Comparison of ENCODE assay signal across 1 cellular context in the genomic region with DNA sequence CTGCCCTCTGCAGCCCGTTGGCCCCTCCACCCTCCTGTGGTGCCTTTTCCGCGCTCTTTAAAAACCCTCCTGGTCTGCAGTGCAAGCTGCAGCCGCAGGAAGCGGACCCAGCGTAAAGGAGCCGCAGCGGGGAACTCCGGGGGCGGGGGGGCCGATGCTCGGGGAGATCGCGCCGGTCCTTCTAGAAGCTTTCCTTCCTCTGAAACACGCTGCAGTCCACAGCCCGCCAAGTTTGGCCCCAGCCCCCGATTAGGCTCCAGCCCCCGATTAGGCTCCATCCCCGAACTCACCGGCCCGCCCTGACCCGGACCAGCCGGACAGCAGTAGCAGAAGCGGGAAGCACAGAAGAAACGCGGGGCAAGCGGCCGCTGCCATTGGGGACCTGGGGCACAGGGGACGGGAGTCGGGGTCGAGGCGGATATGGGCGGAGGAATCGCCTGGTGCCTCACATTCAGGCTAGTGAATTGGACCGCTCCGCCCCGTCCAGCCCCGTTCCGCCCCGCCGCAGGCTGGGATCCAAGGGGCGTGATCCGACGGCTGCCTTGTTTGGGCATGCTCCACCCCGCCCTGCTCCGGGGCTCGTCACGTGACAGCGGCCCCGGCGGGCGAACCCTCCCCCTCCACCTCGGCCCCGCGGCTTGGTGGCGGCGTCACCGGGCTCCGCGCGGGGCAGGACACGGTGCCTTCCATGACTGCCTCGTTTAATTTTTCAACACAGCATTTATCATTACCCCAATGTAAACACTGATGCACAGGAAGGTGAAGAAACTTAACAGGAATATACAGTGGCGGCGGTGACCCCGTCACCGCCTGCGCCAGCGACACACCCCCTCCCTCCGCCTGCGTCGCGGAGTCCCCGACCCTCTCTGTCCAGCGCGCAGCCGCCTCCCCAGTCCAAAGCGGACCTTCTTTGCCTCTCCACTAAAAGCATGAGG.
TF ChIP-seq lines count a peak whose summit lies in the region.

No MANE protein-coding gene starts in this region.

TF ChIP-seq in GM12878, 131 proteins besides CTCF, POLR2A, EP300 and RAD21 (continued from another document and continues in another):
- TF ChIP-seq, protein P1, sequence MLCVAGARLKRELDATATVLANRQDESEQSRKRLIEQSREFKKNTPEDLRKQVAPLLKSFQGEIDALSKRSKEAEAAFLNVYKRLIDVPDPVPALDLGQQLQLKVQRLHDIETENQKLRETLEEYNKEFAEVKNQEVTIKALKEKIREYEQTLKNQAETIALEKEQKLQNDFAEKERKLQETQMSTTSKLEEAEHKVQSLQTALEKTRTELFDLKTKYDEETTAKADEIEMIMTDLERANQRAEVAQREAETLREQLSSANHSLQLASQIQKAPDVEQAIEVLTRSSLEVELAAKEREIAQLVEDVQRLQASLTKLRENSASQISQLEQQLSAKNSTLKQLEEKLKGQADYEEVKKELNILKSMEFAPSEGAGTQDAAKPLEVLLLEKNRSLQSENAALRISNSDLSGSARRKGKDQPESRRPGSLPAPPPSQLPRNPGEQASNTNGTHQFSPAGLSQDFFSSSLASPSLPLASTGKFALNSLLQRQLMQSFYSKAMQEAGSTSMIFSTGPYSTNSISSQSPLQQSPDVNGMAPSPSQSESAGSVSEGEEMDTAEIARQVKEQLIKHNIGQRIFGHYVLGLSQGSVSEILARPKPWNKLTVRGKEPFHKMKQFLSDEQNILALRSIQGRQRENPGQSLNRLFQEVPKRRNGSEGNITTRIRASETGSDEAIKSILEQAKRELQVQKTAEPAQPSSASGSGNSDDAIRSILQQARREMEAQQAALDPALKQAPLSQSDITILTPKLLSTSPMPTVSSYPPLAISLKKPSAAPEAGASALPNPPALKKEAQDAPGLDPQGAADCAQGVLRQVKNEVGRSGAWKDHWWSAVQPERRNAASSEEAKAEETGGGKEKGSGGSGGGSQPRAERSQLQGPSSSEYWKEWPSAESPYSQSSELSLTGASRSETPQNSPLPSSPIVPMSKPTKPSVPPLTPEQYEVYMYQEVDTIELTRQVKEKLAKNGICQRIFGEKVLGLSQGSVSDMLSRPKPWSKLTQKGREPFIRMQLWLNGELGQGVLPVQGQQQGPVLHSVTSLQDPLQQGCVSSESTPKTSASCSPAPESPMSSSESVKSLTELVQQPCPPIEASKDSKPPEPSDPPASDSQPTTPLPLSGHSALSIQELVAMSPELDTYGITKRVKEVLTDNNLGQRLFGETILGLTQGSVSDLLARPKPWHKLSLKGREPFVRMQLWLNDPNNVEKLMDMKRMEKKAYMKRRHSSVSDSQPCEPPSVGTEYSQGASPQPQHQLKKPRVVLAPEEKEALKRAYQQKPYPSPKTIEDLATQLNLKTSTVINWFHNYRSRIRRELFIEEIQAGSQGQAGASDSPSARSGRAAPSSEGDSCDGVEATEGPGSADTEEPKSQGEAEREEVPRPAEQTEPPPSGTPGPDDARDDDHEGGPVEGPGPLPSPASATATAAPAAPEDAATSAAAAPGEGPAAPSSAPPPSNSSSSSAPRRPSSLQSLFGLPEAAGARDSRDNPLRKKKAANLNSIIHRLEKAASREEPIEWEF (IDR thresholded peaks at IDR 0.05; ENCODE audit: insufficient replicate concordance, low read depth, low read length): no peak
- TF ChIP-seq KLF5 (IDR thresholded peaks at IDR 0.05; ENCODE audit: partially characterized antibody) (no peak), SREBF2 (IDR thresholded peaks at IDR 0.05; ENCODE audit: low read length) (no peak), NR2C2 (IDR thresholded peaks at IDR 0.05; ENCODE audit: borderline replicate concordance, control insufficient read depth, insufficient read length, low read depth) (no peak), ZNF217 (IDR thresholded peaks at IDR 0.05) (no peak), EED (IDR thresholded peaks at IDR 0.05; ENCODE audit: low read depth) (no peak; the same call in 1 of the 2 replicates), BHLHE40 (IDR thresholded peaks at IDR 0.05; ENCODE audit: borderline replicate concordance in 1 of 2, low read depth in 2 of 2, low read length in 1 of 2) (peak; percentile 73 to 94), ASH2L (IDR thresholded peaks at IDR 0.05; ENCODE audit: borderline replicate concordance, low read depth) (no peak), ZBED1 (IDR thresholded peaks at IDR 0.05; ENCODE audit: borderline replicate concordance) (no peak), NR2F1 (conservative IDR thresholded peaks at IDR 0.05) (no peak), SUPT20H (IDR thresholded peaks at IDR 0.05; ENCODE audit: borderline replicate concordance, control insufficient read depth, low read depth, low read length) (no peak), CHD4 (IDR thresholded peaks at IDR 0.05) (no peak), TCF3 (IDR thresholded peaks at IDR 0.05; ENCODE audit: borderline replicate concordance, insufficient read depth, low read depth, low read length) (no peak), MXI1 (IDR thresholded peaks at IDR 0.05; ENCODE audit: low read depth, low read length) (no peak), ETV6 (conservative IDR thresholded peaks at IDR 0.05 in 1 of 2, IDR thresholded peaks at IDR 0.05 in 1 of 2; ENCODE audit: borderline replicate concordance in 1 of 2, low read depth in 1 of 2) (no peak; a peak in 1 of 4 replicates), YY1 (IDR thresholded peaks at IDR 0.05; ENCODE audit: low read depth, low read length) (no peak), TCF12 (IDR thresholded peaks at IDR 0.05; ENCODE audit: low read depth, low read length) (no peak), RB1 (IDR thresholded peaks at IDR 0.05; ENCODE audit: borderline replicate concordance) (peak; percentile 65; the same call in 1 of the 2 replicates), ZNF24 (IDR thresholded peaks at IDR 0.05) (no peak), SMAD5 (IDR thresholded peaks at IDR 0.05; ENCODE audit: low read depth) (no peak), SIX5 (IDR thresholded peaks at IDR 0.05; ENCODE audit: low read depth, low read length, severe bottlenecking) (no peak)
- TF ChIP-seq, protein P2, sequence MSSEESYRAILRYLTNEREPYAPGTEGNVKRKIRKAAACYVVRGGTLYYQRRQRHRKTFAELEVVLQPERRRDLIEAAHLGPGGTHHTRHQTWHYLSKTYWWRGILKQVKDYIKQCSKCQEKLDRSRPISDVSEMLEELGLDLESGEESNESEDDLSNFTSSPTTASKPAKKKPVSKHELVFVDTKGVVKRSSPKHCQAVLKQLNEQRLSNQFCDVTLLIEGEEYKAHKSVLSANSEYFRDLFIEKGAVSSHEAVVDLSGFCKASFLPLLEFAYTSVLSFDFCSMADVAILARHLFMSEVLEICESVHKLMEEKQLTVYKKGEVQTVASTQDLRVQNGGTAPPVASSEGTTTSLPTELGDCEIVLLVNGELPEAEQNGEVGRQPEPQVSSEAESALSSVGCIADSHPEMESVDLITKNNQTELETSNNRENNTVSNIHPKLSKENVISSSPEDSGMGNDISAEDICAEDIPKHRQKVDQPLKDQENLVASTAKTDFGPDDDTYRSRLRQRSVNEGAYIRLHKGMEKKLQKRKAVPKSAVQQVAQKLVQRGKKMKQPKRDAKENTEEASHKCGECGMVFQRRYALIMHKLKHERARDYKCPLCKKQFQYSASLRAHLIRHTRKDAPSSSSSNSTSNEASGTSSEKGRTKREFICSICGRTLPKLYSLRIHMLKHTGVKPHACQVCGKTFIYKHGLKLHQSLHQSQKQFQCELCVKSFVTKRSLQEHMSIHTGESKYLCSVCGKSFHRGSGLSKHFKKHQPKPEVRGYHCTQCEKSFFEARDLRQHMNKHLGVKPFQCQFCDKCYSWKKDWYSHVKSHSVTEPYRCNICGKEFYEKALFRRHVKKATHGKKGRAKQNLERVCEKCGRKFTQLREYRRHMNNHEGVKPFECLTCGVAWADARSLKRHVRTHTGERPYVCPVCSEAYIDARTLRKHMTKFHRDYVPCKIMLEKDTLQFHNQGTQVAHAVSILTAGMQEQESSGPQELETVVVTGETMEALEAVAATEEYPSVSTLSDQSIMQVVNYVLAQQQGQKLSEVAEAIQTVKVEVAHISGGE (CRISPR knock-in tag; IDR thresholded peaks at IDR 0.05): no peak
- TF ChIP-seq, protein P3, sequence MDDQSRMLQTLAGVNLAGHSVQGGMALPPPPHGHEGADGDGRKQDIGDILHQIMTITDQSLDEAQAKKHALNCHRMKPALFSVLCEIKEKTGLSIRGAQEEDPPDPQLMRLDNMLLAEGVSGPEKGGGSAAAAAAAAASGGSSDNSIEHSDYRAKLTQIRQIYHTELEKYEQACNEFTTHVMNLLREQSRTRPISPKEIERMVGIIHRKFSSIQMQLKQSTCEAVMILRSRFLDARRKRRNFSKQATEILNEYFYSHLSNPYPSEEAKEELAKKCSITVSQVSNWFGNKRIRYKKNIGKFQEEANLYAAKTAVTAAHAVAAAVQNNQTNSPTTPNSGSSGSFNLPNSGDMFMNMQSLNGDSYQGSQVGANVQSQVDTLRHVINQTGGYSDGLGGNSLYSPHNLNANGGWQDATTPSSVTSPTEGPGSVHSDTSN (IDR thresholded peaks at IDR 0.05; ENCODE audit: insufficient replicate concordance, low read depth, low read length): no peak
- TF ChIP-seq, protein P4, sequence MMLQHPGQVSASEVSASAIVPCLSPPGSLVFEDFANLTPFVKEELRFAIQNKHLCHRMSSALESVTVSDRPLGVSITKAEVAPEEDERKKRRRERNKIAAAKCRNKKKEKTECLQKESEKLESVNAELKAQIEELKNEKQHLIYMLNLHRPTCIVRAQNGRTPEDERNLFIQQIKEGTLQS (IDR thresholded peaks at IDR 0.05; ENCODE audit: borderline replicate concordance, extremely low read depth, low read depth, low read length): peak; percentile 59; the same call in 1 of the 2 replicates
- TF ChIP-seq, protein P5, sequence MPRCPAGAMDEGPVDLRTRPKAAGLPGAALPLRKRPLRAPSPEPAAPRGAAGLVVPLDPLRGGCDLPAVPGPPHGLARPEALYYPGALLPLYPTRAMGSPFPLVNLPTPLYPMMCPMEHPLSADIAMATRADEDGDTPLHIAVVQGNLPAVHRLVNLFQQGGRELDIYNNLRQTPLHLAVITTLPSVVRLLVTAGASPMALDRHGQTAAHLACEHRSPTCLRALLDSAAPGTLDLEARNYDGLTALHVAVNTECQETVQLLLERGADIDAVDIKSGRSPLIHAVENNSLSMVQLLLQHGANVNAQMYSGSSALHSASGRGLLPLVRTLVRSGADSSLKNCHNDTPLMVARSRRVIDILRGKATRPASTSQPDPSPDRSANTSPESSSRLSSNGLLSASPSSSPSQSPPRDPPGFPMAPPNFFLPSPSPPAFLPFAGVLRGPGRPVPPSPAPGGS (IDR thresholded peaks at IDR 0.05; ENCODE audit: borderline replicate concordance, insufficient read depth, low read depth, low read length, poor library complexity, severe bottlenecking): no peak
- TF ChIP-seq, protein P6, sequence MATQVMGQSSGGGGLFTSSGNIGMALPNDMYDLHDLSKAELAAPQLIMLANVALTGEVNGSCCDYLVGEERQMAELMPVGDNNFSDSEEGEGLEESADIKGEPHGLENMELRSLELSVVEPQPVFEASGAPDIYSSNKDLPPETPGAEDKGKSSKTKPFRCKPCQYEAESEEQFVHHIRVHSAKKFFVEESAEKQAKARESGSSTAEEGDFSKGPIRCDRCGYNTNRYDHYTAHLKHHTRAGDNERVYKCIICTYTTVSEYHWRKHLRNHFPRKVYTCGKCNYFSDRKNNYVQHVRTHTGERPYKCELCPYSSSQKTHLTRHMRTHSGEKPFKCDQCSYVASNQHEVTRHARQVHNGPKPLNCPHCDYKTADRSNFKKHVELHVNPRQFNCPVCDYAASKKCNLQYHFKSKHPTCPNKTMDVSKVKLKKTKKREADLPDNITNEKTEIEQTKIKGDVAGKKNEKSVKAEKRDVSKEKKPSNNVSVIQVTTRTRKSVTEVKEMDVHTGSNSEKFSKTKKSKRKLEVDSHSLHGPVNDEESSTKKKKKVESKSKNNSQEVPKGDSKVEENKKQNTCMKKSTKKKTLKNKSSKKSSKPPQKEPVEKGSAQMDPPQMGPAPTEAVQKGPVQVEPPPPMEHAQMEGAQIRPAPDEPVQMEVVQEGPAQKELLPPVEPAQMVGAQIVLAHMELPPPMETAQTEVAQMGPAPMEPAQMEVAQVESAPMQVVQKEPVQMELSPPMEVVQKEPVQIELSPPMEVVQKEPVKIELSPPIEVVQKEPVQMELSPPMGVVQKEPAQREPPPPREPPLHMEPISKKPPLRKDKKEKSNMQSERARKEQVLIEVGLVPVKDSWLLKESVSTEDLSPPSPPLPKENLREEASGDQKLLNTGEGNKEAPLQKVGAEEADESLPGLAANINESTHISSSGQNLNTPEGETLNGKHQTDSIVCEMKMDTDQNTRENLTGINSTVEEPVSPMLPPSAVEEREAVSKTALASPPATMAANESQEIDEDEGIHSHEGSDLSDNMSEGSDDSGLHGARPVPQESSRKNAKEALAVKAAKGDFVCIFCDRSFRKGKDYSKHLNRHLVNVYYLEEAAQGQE (IDR thresholded peaks at IDR 0.05; ENCODE audit: low read depth, low read length): no peak
- TF ChIP-seq, protein P7, sequence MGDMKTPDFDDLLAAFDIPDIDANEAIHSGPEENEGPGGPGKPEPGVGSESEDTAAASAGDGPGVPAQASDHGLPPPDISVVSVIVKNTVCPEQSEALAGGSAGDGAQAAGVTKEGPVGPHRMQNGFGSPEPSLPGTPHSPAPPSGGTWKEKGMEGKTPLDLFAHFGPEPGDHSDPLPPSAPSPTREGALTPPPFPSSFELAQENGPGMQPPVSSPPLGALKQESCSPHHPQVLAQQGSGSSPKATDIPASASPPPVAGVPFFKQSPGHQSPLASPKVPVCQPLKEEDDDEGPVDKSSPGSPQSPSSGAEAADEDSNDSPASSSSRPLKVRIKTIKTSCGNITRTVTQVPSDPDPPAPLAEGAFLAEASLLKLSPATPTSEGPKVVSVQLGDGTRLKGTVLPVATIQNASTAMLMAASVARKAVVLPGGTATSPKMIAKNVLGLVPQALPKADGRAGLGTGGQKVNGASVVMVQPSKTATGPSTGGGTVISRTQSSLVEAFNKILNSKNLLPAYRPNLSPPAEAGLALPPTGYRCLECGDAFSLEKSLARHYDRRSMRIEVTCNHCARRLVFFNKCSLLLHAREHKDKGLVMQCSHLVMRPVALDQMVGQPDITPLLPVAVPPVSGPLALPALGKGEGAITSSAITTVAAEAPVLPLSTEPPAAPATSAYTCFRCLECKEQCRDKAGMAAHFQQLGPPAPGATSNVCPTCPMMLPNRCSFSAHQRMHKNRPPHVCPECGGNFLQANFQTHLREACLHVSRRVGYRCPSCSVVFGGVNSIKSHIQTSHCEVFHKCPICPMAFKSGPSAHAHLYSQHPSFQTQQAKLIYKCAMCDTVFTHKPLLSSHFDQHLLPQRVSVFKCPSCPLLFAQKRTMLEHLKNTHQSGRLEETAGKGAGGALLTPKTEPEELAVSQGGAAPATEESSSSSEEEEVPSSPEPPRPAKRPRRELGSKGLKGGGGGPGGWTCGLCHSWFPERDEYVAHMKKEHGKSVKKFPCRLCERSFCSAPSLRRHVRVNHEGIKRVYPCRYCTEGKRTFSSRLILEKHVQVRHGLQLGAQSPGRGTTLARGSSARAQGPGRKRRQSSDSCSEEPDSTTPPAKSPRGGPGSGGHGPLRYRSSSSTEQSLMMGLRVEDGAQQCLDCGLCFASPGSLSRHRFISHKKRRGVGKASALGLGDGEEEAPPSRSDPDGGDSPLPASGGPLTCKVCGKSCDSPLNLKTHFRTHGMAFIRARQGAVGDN (IDR thresholded peaks at IDR 0.05): no peak; the same call in none of the 2 replicates
- TF ChIP-seq, protein P8, sequence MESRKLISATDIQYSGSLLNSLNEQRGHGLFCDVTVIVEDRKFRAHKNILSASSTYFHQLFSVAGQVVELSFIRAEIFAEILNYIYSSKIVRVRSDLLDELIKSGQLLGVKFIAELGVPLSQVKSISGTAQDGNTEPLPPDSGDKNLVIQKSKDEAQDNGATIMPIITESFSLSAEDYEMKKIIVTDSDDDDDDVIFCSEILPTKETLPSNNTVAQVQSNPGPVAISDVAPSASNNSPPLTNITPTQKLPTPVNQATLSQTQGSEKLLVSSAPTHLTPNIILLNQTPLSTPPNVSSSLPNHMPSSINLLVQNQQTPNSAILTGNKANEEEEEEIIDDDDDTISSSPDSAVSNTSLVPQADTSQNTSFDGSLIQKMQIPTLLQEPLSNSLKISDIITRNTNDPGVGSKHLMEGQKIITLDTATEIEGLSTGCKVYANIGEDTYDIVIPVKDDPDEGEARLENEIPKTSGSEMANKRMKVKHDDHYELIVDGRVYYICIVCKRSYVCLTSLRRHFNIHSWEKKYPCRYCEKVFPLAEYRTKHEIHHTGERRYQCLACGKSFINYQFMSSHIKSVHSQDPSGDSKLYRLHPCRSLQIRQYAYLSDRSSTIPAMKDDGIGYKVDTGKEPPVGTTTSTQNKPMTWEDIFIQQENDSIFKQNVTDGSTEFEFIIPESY (IDR thresholded peaks at IDR 0.05): no peak
